ENCODE assay signal across 1 cellular context in the genomic region with DNA sequence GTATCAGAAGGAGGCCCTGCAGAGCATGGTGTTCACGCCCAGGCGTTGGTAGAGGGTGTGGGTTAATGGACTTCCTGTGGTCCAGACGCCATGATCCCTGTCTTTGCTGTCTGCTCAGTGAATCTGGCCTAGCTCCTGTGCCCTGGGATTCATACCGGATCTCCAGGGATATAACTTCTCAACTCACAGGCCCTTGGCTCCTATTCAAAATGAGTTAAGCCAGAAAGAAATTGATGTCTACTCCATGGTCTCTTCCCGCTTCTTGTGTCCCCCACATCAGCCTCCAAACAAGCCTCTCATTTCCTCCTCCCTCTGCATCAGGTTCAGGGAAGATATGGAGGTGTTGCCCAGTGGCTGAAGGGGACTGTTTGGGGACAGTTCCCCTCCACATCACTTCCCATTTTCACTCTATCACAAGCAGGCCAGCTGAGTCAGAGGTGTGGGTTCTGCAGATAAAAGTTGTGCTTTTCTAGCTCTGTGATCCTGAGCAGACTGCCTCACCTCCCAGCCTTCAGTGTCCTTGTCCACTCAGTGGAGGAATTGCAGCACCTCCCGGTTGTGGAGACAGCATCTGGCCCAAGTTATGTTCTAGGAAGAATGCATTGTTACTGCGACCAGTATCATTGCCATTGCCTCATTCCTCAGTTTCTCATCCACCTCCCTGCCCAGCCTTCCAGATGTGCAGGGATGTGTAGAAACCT.
TF ChIP-seq lines count a peak whose summit lies in the region.

No MANE protein-coding gene starts in this region.

TF ChIP-seq in K562, 482 proteins besides CTCF, POLR2A, EP300 and RAD21 (continued from another document and continues in another):
- TF ChIP-seq ZNF592 (IDR thresholded peaks at IDR 0.05) (peak; percentile 88), PRMT5 (CRISPR knock-in tag; IDR thresholded peaks at IDR 0.05) (no peak), ZNF140 (CRISPR knock-in tag; IDR thresholded peaks at IDR 0.05) (no peak), HIVEP1 (CRISPR knock-in tag; IDR thresholded peaks at IDR 0.05) (peak; percentile 17; the same call in 1 of the 2 replicates), IRF9 (tag; IDR thresholded peaks at IDR 0.05) (no peak), FIP1L1 (IDR thresholded peaks at IDR 0.05; ENCODE audit: low read depth, low read length, poor library complexity, severe bottlenecking) (no peak), ZBTB7A (IDR thresholded peaks at IDR 0.05; ENCODE audit: borderline replicate concordance, control insufficient read depth, low read depth, low read length) (peak; percentile 56; the same call in 1 of the 2 replicates), ZNF655 (CRISPR knock-in tag; IDR thresholded peaks at IDR 0.05) (no peak), ADNP (tag; IDR thresholded peaks at IDR 0.05) (peak; percentile 64; the same call in 1 of the 2 replicates), REST (CRISPR knock-in tag; IDR thresholded peaks at IDR 0.05; ENCODE audit: low read depth) (no peak), SAP30 (IDR thresholded peaks at IDR 0.05; ENCODE audit: borderline replicate concordance, insufficient read depth, low read depth, low read length, poor library complexity, severe bottlenecking) (no peak), RNF2 (IDR thresholded peaks at IDR 0.05) (peak; percentile 60; the same call in 1 of the 2 replicates), MEIS2 (IDR thresholded peaks at IDR 0.05; ENCODE audit: partially characterized antibody) (no peak), ZNF311 (CRISPR knock-in tag; IDR thresholded peaks at IDR 0.05) (peak; percentile 32; the same call in 1 of the 2 replicates), ZNF408 (CRISPR knock-in tag; IDR thresholded peaks at IDR 0.05; ENCODE audit: low read depth) (no peak), ZC3H11A (IDR thresholded peaks at IDR 0.05; ENCODE audit: low read depth, low read length) (no peak), ARID2 (IDR thresholded peaks at IDR 0.05) (no peak), MAFK (IDR thresholded peaks at IDR 0.05; ENCODE audit: low read length) (peak; percentile 59; the same call in 1 of the 2 replicates), NFYB (IDR thresholded peaks at IDR 0.05; ENCODE audit: extremely low read depth, insufficient read length) (no peak), MECOM (CRISPR knock-in tag; IDR thresholded peaks at IDR 0.05) (no peak), MEF2A (IDR thresholded peaks at IDR 0.05; ENCODE audit: control insufficient read depth, low read depth, low read length) (no peak), SMC3 (conservative IDR thresholded peaks at IDR 0.05; ENCODE audit: insufficient read depth, low read depth, low read length) (peak; percentile 41; the same call in 1 of the 2 replicates), CBFB (CRISPR knock-in tag; IDR thresholded peaks at IDR 0.05) (no peak), ZNF717 (CRISPR knock-in tag; IDR thresholded peaks at IDR 0.05) (no peak), POLR2B (IDR thresholded peaks at IDR 0.05; ENCODE audit: low read depth, partially characterized antibody) (no peak), HOMEZ (CRISPR knock-in tag; IDR thresholded peaks at IDR 0.05) (no peak), GATA2 (CRISPR knock-in tag; IDR thresholded peaks at IDR 0.05) (peak; percentile 90)
- TF ChIP-seq, protein P1, sequence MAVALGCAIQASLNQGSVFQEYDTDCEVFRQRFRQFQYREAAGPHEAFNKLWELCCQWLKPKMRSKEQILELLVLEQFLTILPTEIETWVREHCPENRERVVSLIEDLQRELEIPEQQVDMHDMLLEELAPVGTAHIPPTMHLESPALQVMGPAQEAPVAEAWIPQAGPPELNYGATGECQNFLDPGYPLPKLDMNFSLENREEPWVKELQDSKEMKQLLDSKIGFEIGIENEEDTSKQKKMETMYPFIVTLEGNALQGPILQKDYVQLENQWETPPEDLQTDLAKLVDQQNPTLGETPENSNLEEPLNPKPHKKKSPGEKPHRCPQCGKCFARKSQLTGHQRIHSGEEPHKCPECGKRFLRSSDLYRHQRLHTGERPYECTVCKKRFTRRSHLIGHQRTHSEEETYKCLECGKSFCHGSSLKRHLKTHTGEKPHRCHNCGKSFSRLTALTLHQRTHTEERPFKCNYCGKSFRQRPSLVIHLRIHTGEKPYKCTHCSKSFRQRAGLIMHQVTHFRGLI (CRISPR knock-in tag; IDR thresholded peaks at IDR 0.05): no peak
- TF ChIP-seq, protein P2, sequence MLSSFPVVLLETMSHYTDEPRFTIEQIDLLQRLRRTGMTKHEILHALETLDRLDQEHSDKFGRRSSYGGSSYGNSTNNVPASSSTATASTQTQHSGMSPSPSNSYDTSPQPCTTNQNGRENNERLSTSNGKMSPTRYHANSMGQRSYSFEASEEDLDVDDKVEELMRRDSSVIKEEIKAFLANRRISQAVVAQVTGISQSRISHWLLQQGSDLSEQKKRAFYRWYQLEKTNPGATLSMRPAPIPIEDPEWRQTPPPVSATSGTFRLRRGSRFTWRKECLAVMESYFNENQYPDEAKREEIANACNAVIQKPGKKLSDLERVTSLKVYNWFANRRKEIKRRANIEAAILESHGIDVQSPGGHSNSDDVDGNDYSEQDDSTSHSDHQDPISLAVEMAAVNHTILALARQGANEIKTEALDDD (IDR thresholded peaks at IDR 0.05): peak; percentile 53; the same call in 1 of the 2 replicates
- TF ChIP-seq, protein P3, sequence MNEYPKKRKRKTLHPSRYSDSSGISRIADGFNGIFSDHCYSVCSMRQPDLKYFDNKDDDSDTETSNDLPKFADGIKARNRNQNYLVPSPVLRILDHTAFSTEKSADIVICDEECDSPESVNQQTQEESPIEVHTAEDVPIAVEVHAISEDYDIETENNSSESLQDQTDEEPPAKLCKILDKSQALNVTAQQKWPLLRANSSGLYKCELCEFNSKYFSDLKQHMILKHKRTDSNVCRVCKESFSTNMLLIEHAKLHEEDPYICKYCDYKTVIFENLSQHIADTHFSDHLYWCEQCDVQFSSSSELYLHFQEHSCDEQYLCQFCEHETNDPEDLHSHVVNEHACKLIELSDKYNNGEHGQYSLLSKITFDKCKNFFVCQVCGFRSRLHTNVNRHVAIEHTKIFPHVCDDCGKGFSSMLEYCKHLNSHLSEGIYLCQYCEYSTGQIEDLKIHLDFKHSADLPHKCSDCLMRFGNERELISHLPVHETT (CRISPR knock-in tag; conservative IDR thresholded peaks at IDR 0.05 in 1 of 2, IDR thresholded peaks at IDR 0.05 in 1 of 2): peak in 1 of 2 experiments; percentile 66; a peak in 1 of 4 replicates
- TF ChIP-seq, protein P4, sequence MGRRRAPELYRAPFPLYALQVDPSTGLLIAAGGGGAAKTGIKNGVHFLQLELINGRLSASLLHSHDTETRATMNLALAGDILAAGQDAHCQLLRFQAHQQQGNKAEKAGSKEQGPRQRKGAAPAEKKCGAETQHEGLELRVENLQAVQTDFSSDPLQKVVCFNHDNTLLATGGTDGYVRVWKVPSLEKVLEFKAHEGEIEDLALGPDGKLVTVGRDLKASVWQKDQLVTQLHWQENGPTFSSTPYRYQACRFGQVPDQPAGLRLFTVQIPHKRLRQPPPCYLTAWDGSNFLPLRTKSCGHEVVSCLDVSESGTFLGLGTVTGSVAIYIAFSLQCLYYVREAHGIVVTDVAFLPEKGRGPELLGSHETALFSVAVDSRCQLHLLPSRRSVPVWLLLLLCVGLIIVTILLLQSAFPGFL (CRISPR knock-in tag; IDR thresholded peaks at IDR 0.05): no peak
- TF ChIP-seq, protein P5, sequence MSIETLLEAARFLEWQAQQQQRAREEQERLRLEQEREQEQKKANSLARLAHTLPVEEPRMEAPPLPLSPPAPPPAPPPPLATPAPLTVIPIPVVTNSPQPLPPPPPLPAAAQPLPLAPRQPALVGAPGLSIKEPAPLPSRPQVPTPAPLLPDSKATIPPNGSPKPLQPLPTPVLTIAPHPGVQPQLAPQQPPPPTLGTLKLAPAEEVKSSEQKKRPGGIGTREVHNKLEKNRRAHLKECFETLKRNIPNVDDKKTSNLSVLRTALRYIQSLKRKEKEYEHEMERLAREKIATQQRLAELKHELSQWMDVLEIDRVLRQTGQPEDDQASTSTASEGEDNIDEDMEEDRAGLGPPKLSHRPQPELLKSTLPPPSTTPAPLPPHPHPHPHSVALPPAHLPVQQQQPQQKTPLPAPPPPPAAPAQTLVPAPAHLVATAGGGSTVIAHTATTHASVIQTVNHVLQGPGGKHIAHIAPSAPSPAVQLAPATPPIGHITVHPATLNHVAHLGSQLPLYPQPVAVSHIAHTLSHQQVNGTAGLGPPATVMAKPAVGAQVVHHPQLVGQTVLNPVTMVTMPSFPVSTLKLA (conservative IDR thresholded peaks at IDR 0.05): peak in 1 of 2 experiments; percentile 64; a peak in 2 of 4 replicates
- TF ChIP-seq, protein P6, sequence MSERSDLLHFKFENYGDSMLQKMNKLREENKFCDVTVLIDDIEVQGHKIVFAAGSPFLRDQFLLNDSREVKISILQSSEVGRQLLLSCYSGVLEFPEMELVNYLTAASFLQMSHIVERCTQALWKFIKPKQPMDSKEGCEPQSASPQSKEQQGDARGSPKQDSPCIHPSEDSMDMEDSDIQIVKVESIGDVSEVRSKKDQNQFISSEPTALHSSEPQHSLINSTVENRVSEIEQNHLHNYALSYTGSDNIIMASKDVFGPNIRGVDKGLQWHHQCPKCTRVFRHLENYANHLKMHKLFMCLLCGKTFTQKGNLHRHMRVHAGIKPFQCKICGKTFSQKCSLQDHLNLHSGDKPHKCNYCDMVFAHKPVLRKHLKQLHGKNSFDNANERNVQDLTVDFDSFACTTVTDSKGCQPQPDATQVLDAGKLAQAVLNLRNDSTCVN (CRISPR knock-in tag; IDR thresholded peaks at IDR 0.05): 0 out of 2 replicates have a peak, but pooled peaks have one; percentile 22
